8 cellular contexts compared by ENCODE assay signal in the genomic region with DNA sequence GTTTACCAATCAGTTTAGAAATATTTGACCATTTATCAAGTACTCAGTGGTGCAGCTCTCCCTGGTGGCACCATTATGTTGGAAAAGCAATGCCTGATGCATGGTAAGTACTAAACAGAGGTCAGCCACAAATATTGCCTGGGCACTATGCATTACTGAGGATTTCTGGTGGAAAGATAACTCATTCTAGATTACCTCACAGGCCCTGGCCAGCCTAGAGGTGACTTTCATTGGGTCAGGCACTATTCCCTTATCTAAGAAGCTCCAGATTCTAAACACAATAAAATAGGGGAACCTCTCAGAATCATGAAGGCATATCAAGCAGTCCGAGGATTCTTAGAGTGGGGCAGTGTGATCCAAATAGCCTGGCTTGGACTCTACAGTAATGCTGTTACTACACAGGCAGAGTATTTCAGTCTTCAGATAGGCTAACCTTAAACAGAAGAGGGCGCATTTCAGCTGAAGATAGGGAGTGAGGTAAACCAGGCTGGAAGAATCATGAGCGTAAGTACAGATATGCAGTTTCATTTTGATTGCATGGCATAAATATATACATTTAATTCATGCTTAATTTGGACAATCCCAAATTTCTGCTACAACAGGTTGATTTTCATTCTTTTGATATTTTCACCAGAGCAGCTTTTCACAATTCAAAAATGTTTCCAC. TPM values are rescaled to one million over a fixed set of nuclear protein-coding genes. Genes with fewer than 3 reads are reported as not detected.
DNase-seq lines count a peak whose midpoint lies in the region; ATAC-seq and TF ChIP-seq lines count a peak whose summit lies in the region.

No MANE protein-coding gene starts in this region.

- H3K79me2 ChIP-seq in PC-3 (ENCODE audit: low read length) = no peaks in the 10 kb centered on the region

- no peak overlapping the region for H3K9ac ChIP-seq in PC-3 (ENCODE audit: low read length)

- H3K27me3 Mint-ChIP-seq in T-helper 17 cell = peaks cover 19% of the 10 kb centered on the region
- H3K27me3 Mint-ChIP-seq in activated CD4-positive, alpha-beta T cell treated with anti-CD3 and anti-CD28 coated beads, Interleukin-2, amount 10 ng/mL, durations not matched to agents 7 days and 5 days = no peaks in the 10 kb centered on the region

- in situ Hi-C loops in G401 (cut with HindIII; ENCODE audit: low sequenced_read_pairs) = no loop called here

- no peak overlapping the region for H3K27ac ChIP-seq in PC-3 (ENCODE audit: low read length)

- H3K4me3 Mint-ChIP-seq in T-helper 17 cell = no peak overlapping the region
- H3K4me3 Mint-ChIP-seq in activated CD4-positive, alpha-beta T cell treated with anti-CD3 and anti-CD28 coated beads, Interleukin-2, amount 10 ng/mL, durations not matched to agents 7 days and 5 days = no peak overlapping the region

- no peaks in the 10 kb centered on the region for H3K9me2 ChIP-seq in PC-3 (replicated peaks; ENCODE audit: low read length)

- H3K4me1 Mint-ChIP-seq in T-helper 17 cell = no peaks in the 10 kb centered on the region
- H3K4me1 Mint-ChIP-seq in activated CD4-positive, alpha-beta T cell treated with anti-CD3 and anti-CD28 coated beads, Interleukin-2, amount 10 ng/mL, durations not matched to agents 7 days and 5 days = no peaks in the 10 kb centered on the region

- peak; percentile 47 for TF ChIP-seq CTCF in GM20000 (IDR thresholded peaks at IDR 0.05; ENCODE audit: extremely low read depth, missing control alignments)
- peak; percentile 70 for TF ChIP-seq CTCF in PC-3 (conservative IDR thresholded peaks at IDR 0.05; ENCODE audit: low read depth, low read length)
- TF ChIP-seq CTCF in fibroblast of mammary gland (conservative IDR thresholded peaks at IDR 0.05; ENCODE audit: control insufficient read depth, insufficient read depth, low read depth, low read length) = peak; percentile 69

- BruUV-seq in PC-3 (replicated peaks; lab: Mats Ljungman, UMichigan) = no TSS peak

- no peaks in the 10 kb centered on the region for H3K4me1 ChIP-seq in PC-3 (ENCODE audit: insufficient read depth, low read length)

- H3K9me3 ChIP-seq in PC-3 (ENCODE audit: low read length) (no peaks in the 10 kb centered on the region), T-helper 17 cell (ENCODE audit: control insufficient read depth, low read length, poor library complexity, severe bottlenecking) (no peaks in the 10 kb centered on the region)

- intact Hi-C loops in PC-3 (cut with micrococcal nuclease) = loop anchor here (1.0 to 5.0 kb wide), 3 partner anchors 40 to 495 kb away; no protein-coding TSS in a partner anchor

- no peaks in the 10 kb centered on the region for H3K9me3 Mint-ChIP-seq in activated CD4-positive, alpha-beta T cell treated with anti-CD3 and anti-CD28 coated beads, Interleukin-2, amount 10 ng/mL, durations not matched to agents 7 days and 5 days

- H3K4me2 ChIP-seq in PC-3 (ENCODE audit: low read length) = peak overlapping the region; percentile 54

- H3K4me3 ChIP-seq in PC-3 (ENCODE audit: low read length) (peak overlapping the region; percentile 47), fibroblast of mammary gland (ENCODE audit: control insufficient read depth, low read depth, low read length) (no peak overlapping the region)

- DNase-seq in G401 (ENCODE audit: low spot score) (peak; percentile 11), GM20000 (ENCODE audit: low spot score) (peak; percentile 47), PC-3 (peak; percentile 72), fibroblast of mammary gland (ENCODE audit: low read depth) (peak; percentile 65), stromal cell of bone marrow (ENCODE audit: low read depth) (peak; percentile 35), T-helper 17 cell (no peak)
- no peak for DNase-seq in activated CD4-positive, alpha-beta T cell treated with anti-CD3 and anti-CD28 coated beads, Interleukin-2, amount 10 ng/mL, durations not matched to agents 7 days and 5 days

- peak; percentile 80 for ATAC-seq in HG03460 (IDR thresholded peaks at IDR 0.05; ENCODE audit: unreplicated experiment)
- ATAC-seq in PC-3 = peak; percentile 96
- ATAC-seq in T-helper 17 cell = no peak

- H4K20me1 ChIP-seq in PC-3 (ENCODE audit: low read length) = no peaks in the 10 kb centered on the region

- POLR2A ChIA-PET in PC-3 (lab: Charles Lee; ENCODE audit: unreplicated experiment) = no interaction called here
- POLR2A ChIA-PET in activated CD4-positive, alpha-beta T cell treated with anti-CD3 and anti-CD28 coated beads, Interleukin-2, amount 10 ng/mL, durations not matched to agents 7 days and 5 days (lab: Charles Lee) = no interaction called here

- H3F3A ChIP-seq in PC-3 (ENCODE audit: low read length, unreplicated experiment) = no peaks in the 10 kb centered on the region

- H3K36me3 ChIP-seq in PC-3 (ENCODE audit: low read depth, low read length) = no peaks in the 10 kb centered on the region

- no peak overlapping the region for H3K27ac Mint-ChIP-seq in T-helper 17 cell
- no peak overlapping the region for H3K27ac Mint-ChIP-seq in activated CD4-positive, alpha-beta T cell treated with anti-CD3 and anti-CD28 coated beads, Interleukin-2, amount 10 ng/mL, durations not matched to agents 7 days and 5 days

- H3K36me3 Mint-ChIP-seq in T-helper 17 cell (ENCODE audit: low read depth) = no peaks in the 10 kb centered on the region
- no peaks in the 10 kb centered on the region for H3K36me3 Mint-ChIP-seq in activated CD4-positive, alpha-beta T cell treated with anti-CD3 and anti-CD28 coated beads, Interleukin-2, amount 10 ng/mL, durations not matched to agents 7 days and 5 days (ENCODE audit: low read depth)

- CTCF ChIA-PET in PC-3 (lab: Charles Lee) = interaction anchor here (0.5 kb wide), 1 partner anchor 12 kb away, joined by 3 read pairs; a partner anchor contains a TSS
- CTCF ChIA-PET in activated CD4-positive, alpha-beta T cell treated with anti-CD3 and anti-CD28 coated beads, Interleukin-2, amount 10 ng/mL, durations not matched to agents 7 days and 5 days (lab: Charles Lee) = interaction anchor here (0.6 kb wide), 1 partner anchor 16 kb away, joined by 3 read pairs; no protein-coding TSS in a partner anchor

- H2AFZ ChIP-seq in PC-3 (ENCODE audit: low read length) = peak overlapping the region; percentile 40

- H3K27me3 ChIP-seq in PC-3 (ENCODE audit: low read length) = no peaks in the 10 kb centered on the region

RNA-seq across cellular contexts. Expression of a gene that starts 12.1 kb away (rescaled TPM):
- total RNA-seq in G401 (2014; rRNA removed; shearing (Covaris generic)) = not detected in 2 replicates
- total RNA-seq in PC-3 (2014; rRNA removed) (not detected in 2 replicates), T-helper 17 cell (not detected)
- not detected for total RNA-seq in activated CD4-positive, alpha-beta T cell treated with anti-CD3 and anti-CD28 coated beads, Interleukin-2, amount 10 ng/mL, durations not matched to agents 7 days and 5 days

Comparison
In these comparisons a context has a peak if more than half of its experiments do, and no peak if none do; other contexts are left out.
1. DNase-seq: peak in G401 (single experiment), GM20000 (single experiment), PC-3 (single experiment), fibroblast of mammary gland (single experiment) and stromal cell of bone marrow (single experiment); none in T-helper 17 cell (0 of 3) and activated CD4-positive, alpha-beta T cell treated with anti-CD3 and anti-CD28 coated beads, Interleukin-2, amount 10 ng/mL, durations not matched to agents 7 days and 5 days (single experiment).
2. Peak in every context shown above with its lines, with median percentiles within 50 percentile points of each other: CTCF ChIP-seq.